In the genomic region with DNA sequence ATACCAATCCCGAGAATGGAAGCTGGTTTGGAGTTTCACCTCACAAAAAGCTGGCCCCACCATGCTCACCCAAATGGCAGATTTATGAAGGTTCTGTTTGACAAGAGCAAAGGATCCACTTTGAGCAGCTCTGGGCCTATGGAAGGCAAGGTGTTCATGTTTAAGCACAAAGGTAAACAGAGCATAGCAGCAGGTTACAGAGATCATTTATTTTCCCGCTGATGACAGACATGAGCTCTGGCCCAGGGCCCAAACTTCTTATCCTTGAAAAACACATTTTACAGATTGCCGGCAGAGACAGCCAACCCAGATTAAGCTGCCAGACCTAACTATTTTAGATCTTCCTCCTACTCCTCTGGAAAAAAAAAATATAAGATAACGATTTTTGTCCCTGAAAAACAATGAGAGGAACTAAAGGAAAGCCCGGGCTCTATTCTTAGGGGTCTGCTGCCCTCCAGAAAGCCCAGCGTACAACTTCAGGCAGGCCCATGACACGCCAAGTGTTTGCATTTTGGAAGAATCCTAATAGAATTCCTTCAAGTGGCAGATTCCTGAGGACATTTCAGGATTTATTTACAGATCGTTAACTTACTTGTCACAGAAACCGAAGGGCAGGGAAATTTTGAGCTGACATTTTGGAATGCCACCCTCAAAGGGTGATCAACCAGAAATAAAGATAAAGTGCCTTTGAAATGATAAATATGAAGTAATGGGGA, we compare ENCODE assay signal across 9 cellular contexts. TPM values are rescaled to one million over a fixed set of nuclear protein-coding genes. Genes with fewer than 3 reads are reported as not detected.
DNase-seq lines count a peak whose midpoint lies in the region; ATAC-seq lines count a peak whose summit lies in the region.
"Had no signal": no experiment of that assay in that cellular context is flagged by ENCODE, and none has a peak within 500 bp of the region (broad histone marks: within the 10 kb centered on the region; RNA-seq: fewer than 3 reads in every experiment).

No MANE protein-coding gene starts in this region.

- no peaks in the 10 kb centered on the region for H3K9me3 Mint-ChIP-seq in activated naive CD8-positive, alpha-beta T cell (ENCODE audit: low read depth)

- H3K36me3 Mint-ChIP-seq in activated naive CD8-positive, alpha-beta T cell = no peaks in the 10 kb centered on the region

- H3K4me3 Mint-ChIP-seq in activated naive CD8-positive, alpha-beta T cell = peak overlapping the region; percentile 63

- no peak overlapping the region for H3K4me3 ChIP-seq in mesodermal cell (ENCODE audit: extremely low read depth, insufficient read depth, low read length, poor library complexity, severe bottlenecking)

- no peaks in the 10 kb centered on the region for H3K9me3 ChIP-seq in mesodermal cell (ENCODE audit: control insufficient read depth, low read length)

- peaks cover 60% of the 10 kb centered on the region for H3K4me1 Mint-ChIP-seq in activated naive CD8-positive, alpha-beta T cell (ENCODE audit: low read depth)

- H3K27ac ChIP-seq in mesodermal cell (ENCODE audit: low read depth, low read length, severe bottlenecking) = peak overlapping the region; percentile 81
- H3K27ac ChIP-seq: 22Rv1 had no signal

- DNase-seq in NCI-H1092 treated with DMSO at 0.1 percent for 48 hours (lab: John Stamatoyannopoulos, UW) (peak; percentile 77), NCI-H1092 (lab: John Stamatoyannopoulos, UW) (no peak), NCI-H1694 (lab: John Stamatoyannopoulos, UW) (peak; percentile 62), DMS114 treated with DMSO at 0.1 percent for 48 hours (lab: John Stamatoyannopoulos, UW; ENCODE audit: unreplicated experiment) (no peak)

- H3K27me3 Mint-ChIP-seq in activated naive CD8-positive, alpha-beta T cell = no peaks in the 10 kb centered on the region

- H3K27ac Mint-ChIP-seq in activated naive CD8-positive, alpha-beta T cell = peak overlapping the region; percentile 92

- 74% methylated on average over 8 to 9 of the region's 9 CpGs for whole genome bisulfite sequencing in mesodermal cell (ENCODE audit: insufficient coverage in 2 of 2), 2 experiments

- peaks cover 10% of the 10 kb centered on the region for H3K4me1 ChIP-seq in mesodermal cell (ENCODE audit: control insufficient read depth, insufficient read depth, low read length, poor library complexity, severe bottlenecking)

- no peak for ATAC-seq in GM21576 (IDR thresholded peaks at IDR 0.05; ENCODE audit: unreplicated experiment)
- no peak for ATAC-seq in GM21381 (IDR thresholded peaks at IDR 0.05; ENCODE audit: unreplicated experiment)

- no peaks in the 10 kb centered on the region for H3K36me3 ChIP-seq in mesodermal cell (ENCODE audit: control insufficient read depth, insufficient read depth, low read length)

RNA-seq across cellular contexts. Expression of a gene that starts 40.0 kb away (rescaled TPM):
- polyA plus RNA-seq in mesodermal cell (2013, experiment 1 of 2) = 73.6 TPM
- 84.2 TPM for polyA plus RNA-seq in mesodermal cell (2013, experiment 2 of 2)

Comparison
In these comparisons a context has a peak if more than half of its experiments do, and no peak if none do; other contexts are left out.
1. DNase-seq: peak in NCI-H1092 treated with DMSO at 0.1 percent for 48 hours (single experiment) and NCI-H1694 (single experiment); none in NCI-H1092 (single experiment) and DMS114 treated with DMSO at 0.1 percent for 48 hours (single experiment).